In genomic region chr5:100469780-100470179, GRCh38 we compare ENCODE assay signal across 12 cellular contexts.
DNase-seq lines count a peak whose midpoint lies in the region; ATAC-seq and TF ChIP-seq lines count a peak whose summit lies in the region.
"Had no signal": no experiment of that assay in that cellular context is flagged by ENCODE, and none has a peak within 500 bp of the region (broad histone marks: within the 10 kb centered on the region; RNA-seq: fewer than 3 reads in every experiment).

No MANE protein-coding gene starts in this region.

- H3K4me3 ChIP-seq in GM12865 (ENCODE audit: low read depth, low read length): no peak overlapping the region
- no peak overlapping the region for H3K4me3 ChIP-seq in left lung
- H3K4me3 ChIP-seq: colonic mucosa had no signal

- no peaks in the 10 kb centered on the region for H3K9me3 ChIP-seq in left lung
- H3K9me3 ChIP-seq: colonic mucosa had no signal

- peak; percentile 18 for DNase-seq in GM12865 (ENCODE audit: low read depth)
- no peak for DNase-seq in left lung
- no peak for DNase-seq in foreskin melanocyte
- no peak for DNase-seq in nucleus accumbens (lab: John Stamatoyannopoulos, UW)
- DNase-seq in Right ventricle myocardium superior: no peak
- DNase-seq: colonic mucosa, NCI-H1417 treated with DMSO at 0.1 percent for 48 hours, OCI-M1 had no signal

- no peaks in the 10 kb centered on the region for H3K27me3 ChIP-seq in left lung
- H3K27me3 ChIP-seq: colonic mucosa had no signal

- no peak for TF ChIP-seq CTCF in GM12865 (IDR thresholded peaks at IDR 0.05; ENCODE audit: insufficient read depth, low read depth, low read length, missing control alignments)
- TF ChIP-seq CTCF in left lung (IDR thresholded peaks at IDR 0.05): no peak

- intact Hi-C loops in left lung (cut with DNase I) (no loop called here), Right ventricle myocardium superior (cut with DNase I) (no loop called here)

- no peaks in the 10 kb centered on the region for H3K4me1 ChIP-seq in left lung
- H3K4me1 ChIP-seq: colonic mucosa had no signal

- no peak overlapping the region for H3K27ac ChIP-seq in left lung
- H3K27ac ChIP-seq: colonic mucosa had no signal

- ATAC-seq in GM19397 (IDR thresholded peaks at IDR 0.05; ENCODE audit: unreplicated experiment) (peak; percentile 90), HG02798 (IDR thresholded peaks at IDR 0.05; ENCODE audit: poor library complexity, unreplicated experiment) (peak; percentile 86), HG03469 (IDR thresholded peaks at IDR 0.05; ENCODE audit: unreplicated experiment) (peak; percentile 81), left lung (no peak), Right ventricle myocardium superior (ENCODE audit: poor library complexity) (no peak)
- ATAC-seq: left lobe of liver had no signal

- H3K36me3 ChIP-seq in left lung: no peaks in the 10 kb centered on the region
- H3K36me3 ChIP-seq: colonic mucosa had no signal

Comparison
In these comparisons a context has a peak if more than half of its experiments do, and no peak if none do; other contexts are left out.
1. ATAC-seq: peak in GM19397 (single experiment), HG02798 (single experiment) and HG03469 (single experiment); none in left lung (single experiment) and Right ventricle myocardium superior (single experiment).